8 cellular contexts compared by ENCODE assay signal in genomic region chr19:38664503-38665211, GRCh38. TPM values are rescaled to one million over a fixed set of nuclear protein-coding genes. Genes with fewer than 3 reads are reported as not detected.
DNase-seq lines count a peak whose midpoint lies in the region; ATAC-seq and TF ChIP-seq lines count a peak whose summit lies in the region.

No MANE protein-coding gene starts in this region.

- intact Hi-C loops in testis (cut with DNase I; ENCODE audit: low total_unique reads) = no loop called here

- peaks cover 47% of the 10 kb centered on the region for H3K36me3 Mint-ChIP-seq in activated CD8-positive, alpha-beta T cell treated with anti-CD3 and anti-CD28 coated beads, Interleukin-2, amount 10 ng/mL, durations not matched to agents 7 days and 5 days (ENCODE audit: low read depth)
- H3K36me3 Mint-ChIP-seq in activated naive CD4-positive, alpha-beta T cell treated with anti-CD3 and anti-CD28 coated beads, Interleukin-2, amount 50 U/mL, for 72 hours = peaks cover 3 to 15% of the 10 kb centered on the region in 2 donors

- H3K27ac ChIP-seq in layer of hippocampus (ENCODE audit: low read depth, low read length) (peak overlapping the region; percentile 85), testis (peak overlapping the region; percentile 65 to 77)

- no peaks in the 10 kb centered on the region for H3K36me3 ChIP-seq in testis (ENCODE audit: low read depth, missing control alignments)

- POLR2A ChIA-PET in activated CD8-positive, alpha-beta T cell treated with anti-CD3 and anti-CD28 coated beads, Interleukin-2, amount 10 ng/mL, durations not matched to agents 7 days and 5 days (lab: Charles Lee) = interaction anchor here (0.6 kb wide), 1 partner anchor 16 kb away, joined by 3 read pairs; no protein-coding TSS in a partner anchor

- H3K9me3 Mint-ChIP-seq in activated CD8-positive, alpha-beta T cell treated with anti-CD3 and anti-CD28 coated beads, Interleukin-2, amount 10 ng/mL, durations not matched to agents 7 days and 5 days (ENCODE audit: insufficient read depth) = no peaks in the 10 kb centered on the region
- no peaks in the 10 kb centered on the region for H3K9me3 Mint-ChIP-seq in activated naive CD4-positive, alpha-beta T cell treated with anti-CD3 and anti-CD28 coated beads, Interleukin-2, amount 50 U/mL, for 72 hours

- WGBS in testis, 2 donors = 36 to 48% methylated on average over 5 to 7 of the region's 7 CpGs

- DNase-seq in SIG-M5 treated with dmso at 0.1 percent for 504 hours (lab: John Stamatoyannopoulos, UW; ENCODE audit: unreplicated experiment) = peak; percentile 81
- DNase-seq in SIG-M5 (lab: John Stamatoyannopoulos, UW) = no peak
- no peak for DNase-seq in activated CD8-positive, alpha-beta T cell treated with anti-CD3 and anti-CD28 coated beads, Interleukin-2, amount 10 ng/mL, durations not matched to agents 7 days and 5 days
- DNase-seq in testis = no peak
- no peak for DNase-seq in NCI-H2029 treated with DMSO at 0.1 percent for 48 hours (lab: John Stamatoyannopoulos, UW)
- no peak for DNase-seq in activated naive CD4-positive, alpha-beta T cell treated with anti-CD3 and anti-CD28 coated beads, Interleukin-2, amount 50 U/mL, for 72 hours (ENCODE audit: low spot score in 2 of 2)

- H3K4me1 ChIP-seq in testis = peaks cover 79% of the 10 kb centered on the region

- ATAC-seq in activated CD8-positive, alpha-beta T cell treated with anti-CD3 and anti-CD28 coated beads, Interleukin-2, amount 10 ng/mL, durations not matched to agents 7 days and 5 days = peak; percentile 26
- ATAC-seq in activated CD4-positive, CD25-positive, alpha-beta regulatory T cell treated with anti-CD3 and anti-CD28 coated beads, Interleukin-2, amount 50 U/mL, for 24 hours = no peak
- no peak for ATAC-seq in activated naive CD4-positive, alpha-beta T cell treated with anti-CD3 and anti-CD28 coated beads, Interleukin-2, amount 50 U/mL, for 72 hours

- no peak overlapping the region for H3K4me3 ChIP-seq in testis

- CTCF ChIA-PET in activated CD8-positive, alpha-beta T cell treated with anti-CD3 and anti-CD28 coated beads, Interleukin-2, amount 10 ng/mL, durations not matched to agents 7 days and 5 days (lab: Charles Lee) = interaction anchor here (1.0 to 1.4 kb wide), 4 partner anchors 22 to 262 kb away, joined by 3 to 8 read pairs (median 4); partner anchors contain the start of gene FAM98C

- no peak for TF ChIP-seq POLR2A in testis (IDR thresholded peaks at IDR 0.05)

- H3K4me3 Mint-ChIP-seq in activated CD8-positive, alpha-beta T cell treated with anti-CD3 and anti-CD28 coated beads, Interleukin-2, amount 10 ng/mL, durations not matched to agents 7 days and 5 days = peak overlapping the region; percentile 41

- no peaks in the 10 kb centered on the region for H3K9me3 ChIP-seq in testis

- peaks cover 86% of the 10 kb centered on the region for H3K4me1 Mint-ChIP-seq in activated CD8-positive, alpha-beta T cell treated with anti-CD3 and anti-CD28 coated beads, Interleukin-2, amount 10 ng/mL, durations not matched to agents 7 days and 5 days (ENCODE audit: low read depth)

- H3K27me3 ChIP-seq in layer of hippocampus (ENCODE audit: control insufficient read depth, insufficient read depth, low read length) = no peaks in the 10 kb centered on the region
- H3K27me3 ChIP-seq in testis = no peaks in the 10 kb centered on the region

- peak overlapping the region; percentile 77 for H3K27ac Mint-ChIP-seq in activated CD8-positive, alpha-beta T cell treated with anti-CD3 and anti-CD28 coated beads, Interleukin-2, amount 10 ng/mL, durations not matched to agents 7 days and 5 days
- no peak overlapping the region for H3K27ac Mint-ChIP-seq in activated naive CD4-positive, alpha-beta T cell treated with anti-CD3 and anti-CD28 coated beads, Interleukin-2, amount 50 U/mL, for 72 hours

- no peak for TF ChIP-seq CTCF in testis (IDR thresholded peaks at IDR 0.05)

- no peaks in the 10 kb centered on the region for H3K27me3 Mint-ChIP-seq in activated CD8-positive, alpha-beta T cell treated with anti-CD3 and anti-CD28 coated beads, Interleukin-2, amount 10 ng/mL, durations not matched to agents 7 days and 5 days (ENCODE audit: low read depth)

RNA-seq across cellular contexts. Expression of gene ACTN4, which starts 17.2 kb away (rescaled TPM):
- 100 to 1,000 TPM; 357 to 373 TPM for total RNA-seq in activated CD8-positive, alpha-beta T cell treated with anti-CD3 and anti-CD28 coated beads, Interleukin-2, amount 10 ng/mL, durations not matched to agents 7 days and 5 days
- 100 to 1,000 TPM; 112 to 135 TPM for total RNA-seq in testis
- 158 TPM for polyA plus RNA-seq in testis (ENCODE audit: insufficient read depth, low read depth, low replicate concordance)
- total RNA-seq in activated naive CD4-positive, alpha-beta T cell treated with anti-CD3 and anti-CD28 coated beads, Interleukin-2, amount 50 U/mL, for 72 hours = 100 to 1,000 TPM; 181 to 204 TPM

RNA-seq across cellular contexts. Expression of gene EIF3K, which starts 45.7 kb away (rescaled TPM):
- total RNA-seq in activated CD8-positive, alpha-beta T cell treated with anti-CD3 and anti-CD28 coated beads, Interleukin-2, amount 10 ng/mL, durations not matched to agents 7 days and 5 days = 100 to 1,000 TPM; 325 to 352 TPM
- 100 to 1,000 TPM; 195 to 235 TPM for total RNA-seq in testis
- polyA plus RNA-seq in testis (ENCODE audit: insufficient read depth, low read depth, low replicate concordance) = 201 TPM
- 100 to 1,000 TPM; 282 to 299 TPM for total RNA-seq in activated naive CD4-positive, alpha-beta T cell treated with anti-CD3 and anti-CD28 coated beads, Interleukin-2, amount 50 U/mL, for 72 hours

RNA-seq across cellular contexts. Expression of gene MAP4K1, which starts 46.9 kb away (rescaled TPM):
- total RNA-seq in activated CD8-positive, alpha-beta T cell treated with anti-CD3 and anti-CD28 coated beads, Interleukin-2, amount 10 ng/mL, durations not matched to agents 7 days and 5 days = 100 to 1,000 TPM; 259 to 269 TPM
- total RNA-seq in testis = 1 to 10 TPM; 2.8 to 9.9 TPM
- 8.3 TPM for polyA plus RNA-seq in testis (ENCODE audit: insufficient read depth, low read depth, low replicate concordance)
- 100 to 1,000 TPM; 225 to 247 TPM for total RNA-seq in activated naive CD4-positive, alpha-beta T cell treated with anti-CD3 and anti-CD28 coated beads, Interleukin-2, amount 50 U/mL, for 72 hours

Comparison
In these comparisons a context has a peak if more than half of its experiments do, and no peak if none do; other contexts are left out.
1. RNA of gene MAP4K1, which starts 46.9 kb away (total RNA-seq): 259 to 269 TPM in activated CD8-positive, alpha-beta T cell treated with anti-CD3 and anti-CD28 coated beads, Interleukin-2, amount 10 ng/mL, durations not matched to agents 7 days and 5 days and 225 to 247 TPM in activated naive CD4-positive, alpha-beta T cell treated with anti-CD3 and anti-CD28 coated beads, Interleukin-2, amount 50 U/mL, for 72 hours; 2.8 to 9.9 TPM in testis; every median in the first group is over 10 times any median in the second.